8 cellular contexts compared by ENCODE assay signal in genomic region chr7:98251844-98252639, GRCh38. TPM values are rescaled to one million over a fixed set of nuclear protein-coding genes. Genes with fewer than 3 reads are reported as not detected.
A peak's percentile ranks its signal among the peaks of the same experiment; 100 is the strongest.
DNase-seq lines count a peak whose midpoint lies in the region; ATAC-seq, FAIRE-seq and TF ChIP-seq lines count a peak whose summit lies in the region.

Gene TECPR1, minus strand, starts transcription at chr7:98252232. Its CDS starts 6,086 bp downstream, at chr7:98246146.

- 1% methylated on average over 65 of the region's 81 CpGs for WGBS in hepatocyte (ENCODE audit: low lambda C conversion rate, missing lambda C conversion rate)

- H3K4me2 ChIP-seq in astrocyte (ENCODE audit: low read length): peak within 1 kb of the TSS; percentile 95
- peak within 1 kb of the TSS; percentile 90 for H3K4me2 ChIP-seq in hepatocyte

- H4K20me1 ChIP-seq in astrocyte (ENCODE audit: insufficient read depth, low read length) (no peaks in the 10 kb centered on the region), hepatocyte (ENCODE audit: insufficient read depth, poor library complexity, severe bottlenecking) (no peaks in the 10 kb centered on the region)

- peaks cover 5% of the 10 kb centered on the region for H3K4me1 ChIP-seq in astrocyte (ENCODE audit: insufficient read depth, low read length)
- H3K4me1 ChIP-seq in hepatocyte (ENCODE audit: insufficient read depth): peaks cover 13% of the 10 kb centered on the region

- no peaks in the 10 kb centered on the region for H3K9me2 ChIP-seq in hepatocyte (replicated peaks; ENCODE audit: insufficient read depth)

- ATAC-seq in HG02973 (IDR thresholded peaks at IDR 0.05; ENCODE audit: unreplicated experiment): peak; percentile 97

- H3K36me3 Mint-ChIP-seq in T-helper 2 cell treated with Interferon-gamma antibody and Interleukin-4, amounts not matched to agents 5 μg/mL and 100 μg/mL, for 36 hours (ENCODE audit: low read depth): peaks cover 34% of the 10 kb centered on the region
- H3K36me3 Mint-ChIP-seq in astrocyte (ENCODE audit: low read depth, unreplicated experiment): peaks cover 3% of the 10 kb centered on the region

- no peaks in the 10 kb centered on the region for H3K9me3 ChIP-seq in astrocyte (ENCODE audit: insufficient read depth, low read depth, low read length)
- H3K9me3 ChIP-seq in hepatocyte (ENCODE audit: low read depth): no peaks in the 10 kb centered on the region

- TF ChIP-seq CTCF in astrocyte (IDR thresholded peaks at IDR 0.05; ENCODE audit: insufficient read depth, low read depth, low read length) (no peak), hepatocyte (IDR thresholded peaks at IDR 0.05; ENCODE audit: poor library complexity) (no peak)

- no peaks in the 10 kb centered on the region for H3K36me3 ChIP-seq in astrocyte (ENCODE audit: insufficient read depth, low read length)
- H3K36me3 ChIP-seq in hepatocyte (replicated peaks; ENCODE audit: insufficient read depth, low read depth): no peaks in the 10 kb centered on the region

- peak; percentile 98 for DNase-seq in GM18507 (ENCODE audit: extremely low spot score, insufficient read length, low read depth)
- DNase-seq in NCI-H1930 (lab: John Stamatoyannopoulos, UW): peak; percentile 85 to 95
- DNase-seq in T-helper 2 cell treated with Interferon-gamma antibody and Interleukin-4, amounts not matched to agents 5 μg/mL and 100 μg/mL, for 36 hours (ENCODE audit: low spot score): peak; percentile 94
- DNase-seq in astrocyte (ENCODE audit: low read depth): peak; percentile 80
- DNase-seq in hepatocyte (ENCODE audit: low spot score): peak; percentile 97
- peak; percentile 94 for DNase-seq in retina
- no peak for DNase-seq in cortex of kidney (lab: John Stamatoyannopoulos, UW)

- H3K27me3 ChIP-seq in astrocyte (ENCODE audit: insufficient read depth, low read length) (no peaks in the 10 kb centered on the region), hepatocyte (no peaks in the 10 kb centered on the region)

- peak within 1 kb of the TSS; percentile 100 for H3K27ac Mint-ChIP-seq in T-helper 2 cell treated with Interferon-gamma antibody and Interleukin-4, amounts not matched to agents 5 μg/mL and 100 μg/mL, for 36 hours
- peak within 1 kb of the TSS; percentile 85 for H3K27ac Mint-ChIP-seq in astrocyte (ENCODE audit: unreplicated experiment)

- no peaks in the 10 kb centered on the region for H3K27me3 Mint-ChIP-seq in T-helper 2 cell treated with Interferon-gamma antibody and Interleukin-4, amounts not matched to agents 5 μg/mL and 100 μg/mL, for 36 hours (ENCODE audit: low read depth)
- peaks cover 2% of the 10 kb centered on the region for H3K27me3 Mint-ChIP-seq in astrocyte (ENCODE audit: low read depth, unreplicated experiment)

- peak within 1 kb of the TSS; percentile 97 for H2AFZ ChIP-seq in astrocyte (ENCODE audit: low read depth, low read length)
- H2AFZ ChIP-seq in hepatocyte: peak within 1 kb of the TSS; percentile 82

- H3K27ac ChIP-seq in astrocyte (ENCODE audit: low read depth, low read length) (peak within 1 kb of the TSS; percentile 54), hepatocyte (peak within 1 kb of the TSS; percentile 85)

- H3K4me3 Mint-ChIP-seq in T-helper 2 cell treated with Interferon-gamma antibody and Interleukin-4, amounts not matched to agents 5 μg/mL and 100 μg/mL, for 36 hours: peak within 1 kb of the TSS; percentile 97
- peak within 1 kb of the TSS; percentile 93 for H3K4me3 Mint-ChIP-seq in astrocyte (ENCODE audit: unreplicated experiment)

- no peaks in the 10 kb centered on the region for H3K9me3 Mint-ChIP-seq in T-helper 2 cell treated with Interferon-gamma antibody and Interleukin-4, amounts not matched to agents 5 μg/mL and 100 μg/mL, for 36 hours
- no peaks in the 10 kb centered on the region for H3K9me3 Mint-ChIP-seq in astrocyte (ENCODE audit: unreplicated experiment)

- peaks cover 41% of the 10 kb centered on the region for H3K79me2 ChIP-seq in astrocyte (ENCODE audit: insufficient read depth, low read length)
- peaks cover 36% of the 10 kb centered on the region for H3K79me2 ChIP-seq in hepatocyte

- peak within 1 kb of the TSS; percentile 88 for H3K9ac ChIP-seq in astrocyte (ENCODE audit: low read length)

- H3K4me1 Mint-ChIP-seq in T-helper 2 cell treated with Interferon-gamma antibody and Interleukin-4, amounts not matched to agents 5 μg/mL and 100 μg/mL, for 36 hours (ENCODE audit: low read depth): peaks cover 48% of the 10 kb centered on the region
- peaks cover 12% of the 10 kb centered on the region for H3K4me1 Mint-ChIP-seq in astrocyte (ENCODE audit: low read depth, unreplicated experiment)

- FAIRE-seq in GM18507 (lab: Jason Lieb, UNC): peak; percentile 88
- no peak for FAIRE-seq in astrocyte (lab: Jason Lieb, UNC)

- H3K4me3 ChIP-seq in astrocyte (ENCODE audit: insufficient read depth, low read depth, low read length) (peak within 1 kb of the TSS; percentile 79), hepatocyte (peak within 1 kb of the TSS; percentile 94)

RNA-seq across cellular contexts. Expression of gene TECPR1, which starts in this region (rescaled TPM):
- total RNA-seq in astrocyte (23.9 and 30.4 TPM in 2 replicates), hepatocyte (6.0 and 10.7 TPM in 2 replicates)
- polyA plus RNA-seq in hepatocyte: 9.8 and 11.3 TPM in 2 replicates
